In the genomic region with DNA sequence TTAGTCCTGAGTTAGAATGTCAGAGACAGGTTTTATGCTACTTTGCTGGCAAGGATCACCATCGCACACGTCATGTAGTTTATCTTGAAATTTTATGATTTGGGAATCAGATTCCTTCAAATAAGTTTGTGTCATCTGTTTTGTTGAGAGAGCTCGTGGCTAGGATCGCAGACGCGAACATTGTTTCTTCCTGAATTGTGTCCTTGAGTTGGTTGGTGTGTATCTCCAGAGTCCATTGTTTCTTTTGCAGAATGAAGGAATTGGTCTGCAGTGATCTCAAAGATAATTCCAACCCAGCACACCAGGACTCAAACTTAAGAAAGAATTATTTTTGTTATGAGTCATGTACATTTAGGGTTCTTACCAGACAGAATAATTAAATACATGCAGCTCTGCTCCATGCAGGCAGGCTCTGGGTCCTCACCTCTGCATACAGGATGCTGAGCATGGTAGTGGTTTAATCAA, we compare ENCODE assay signal across 17 cellular contexts. TPM values are rescaled to one million over a fixed set of nuclear protein-coding genes. Genes with fewer than 3 reads are reported as not detected.
A peak's percentile ranks its signal among the peaks of the same experiment; 100 is the strongest.
DNase-seq lines count a peak whose midpoint lies in the region; TF ChIP-seq lines count a peak whose summit lies in the region.
"Had no signal": no experiment of that assay in that cellular context is flagged by ENCODE, and none has a peak within 500 bp of the region (broad histone marks: within the 10 kb centered on the region; RNA-seq: fewer than 3 reads in every experiment).

No MANE protein-coding gene starts in this region.

- DNase-seq in Daoy (ENCODE audit: low read depth) = peak; percentile 41
- peak; percentile 76 for DNase-seq in M059J (ENCODE audit: low read depth)
- peak; percentile 55 for DNase-seq in choroid plexus epithelial cell (ENCODE audit: low read depth)
- no peak for DNase-seq in activated CD4-positive, CD25-positive, alpha-beta regulatory T cell (lab: John Stamatoyannopoulos, UW)
- no peak for DNase-seq in stimulated activated naive CD4-positive, alpha-beta T cell (lab: John Stamatoyannopoulos, UW)
- no peak for DNase-seq in glutamatergic neuron
- DNase-seq in NCI-H1417 (lab: John Stamatoyannopoulos, UW) = no peak
- DNase-seq: activated CD8-positive, alpha-beta memory T cell treated with anti-CD3 and anti-CD28 coated beads for 24 hours; activated effector memory CD4-positive, alpha-beta T cell treated with Interleukin-2 at 50 U/mL for 16 hours; CD4-positive, alpha-beta T cell; KG1; NCI-H146; NCI-H510A; occipital lobe had no signal

- H3K27ac Mint-ChIP-seq in glutamatergic neuron (ENCODE audit: unreplicated experiment) = no peak overlapping the region
- H3K27ac Mint-ChIP-seq: CD4-positive, alpha-beta T cell had no signal

- no peaks in the 10 kb centered on the region for H3K9me3 Mint-ChIP-seq in glutamatergic neuron (ENCODE audit: unreplicated experiment)
- H3K9me3 Mint-ChIP-seq: CD4-positive, alpha-beta T cell had no signal

- H3K4me1 Mint-ChIP-seq in glutamatergic neuron (ENCODE audit: low read depth, unreplicated experiment) = no peaks in the 10 kb centered on the region

- H3K27me3 ChIP-seq in rectal smooth muscle tissue (ENCODE audit: control insufficient read depth, insufficient read depth, low read length) = no peaks in the 10 kb centered on the region

- no peak overlapping the region for H3K9ac ChIP-seq in rectal smooth muscle tissue (ENCODE audit: low read length)

- no peak overlapping the region for H3K4me3 Mint-ChIP-seq in glutamatergic neuron (ENCODE audit: unreplicated experiment)
- H3K4me3 Mint-ChIP-seq: CD4-positive, alpha-beta T cell had no signal

- peak overlapping the region; percentile 12 for H3K27ac ChIP-seq in rectal smooth muscle tissue (ENCODE audit: low read depth, low read length)
- H3K27ac ChIP-seq: skin epidermis had no signal

- peaks cover 17% of the 10 kb centered on the region for H3K4me1 ChIP-seq in rectal smooth muscle tissue (ENCODE audit: control insufficient read depth, insufficient read depth, low read length)

- H3K27me3 Mint-ChIP-seq in glutamatergic neuron (ENCODE audit: unreplicated experiment) = no peaks in the 10 kb centered on the region
- H3K27me3 Mint-ChIP-seq: brain; CD4-positive, alpha-beta T cell had no signal

- H3K36me3 ChIP-seq in rectal smooth muscle tissue (ENCODE audit: control insufficient read depth, insufficient read depth, low read length) = no peaks in the 10 kb centered on the region

- no peak overlapping the region for H3K4me3 ChIP-seq in choroid plexus epithelial cell (ENCODE audit: low read depth, low read length)
- no peak overlapping the region for H3K4me3 ChIP-seq in rectal smooth muscle tissue (ENCODE audit: low read length)
- H3K4me3 ChIP-seq: skin epidermis had no signal

- no peaks in the 10 kb centered on the region for H3K36me3 Mint-ChIP-seq in glutamatergic neuron (ENCODE audit: unreplicated experiment)

- TF ChIP-seq CTCF in choroid plexus epithelial cell (conservative IDR thresholded peaks at IDR 0.05; ENCODE audit: low read depth, low read length) = no peak
- TF ChIP-seq CTCF in glutamatergic neuron (IDR thresholded peaks at IDR 0.05; ENCODE audit: partially characterized antibody, unreplicated experiment) = no peak

RNA-seq across cellular contexts. Expression of gene PRKCA, which starts 51.6 kb away (rescaled TPM):
- 17.6 and 21.8 TPM in 2 replicates for total RNA-seq in Daoy (2014; rRNA removed; shearing (Covaris generic))
- total RNA-seq in M059J (2014; rRNA removed; shearing (Covaris generic)) = 8.3 and 17.9 TPM in 2 replicates
- total RNA-seq in glutamatergic neuron (ENCODE audit: unreplicated experiment) = 2.2 TPM

Comparison
In these comparisons a context has a peak if more than half of its experiments do, and no peak if none do; other contexts are left out.
1. DNase-seq: peak in Daoy (single experiment), M059J (single experiment) and choroid plexus epithelial cell (single experiment); none in activated CD4-positive, CD25-positive, alpha-beta regulatory T cell (0 of 4), stimulated activated naive CD4-positive, alpha-beta T cell (0 of 6), glutamatergic neuron (single experiment) and NCI-H1417 (0 of 3).